3 cellular contexts compared by ENCODE assay signal in the genomic region with DNA sequence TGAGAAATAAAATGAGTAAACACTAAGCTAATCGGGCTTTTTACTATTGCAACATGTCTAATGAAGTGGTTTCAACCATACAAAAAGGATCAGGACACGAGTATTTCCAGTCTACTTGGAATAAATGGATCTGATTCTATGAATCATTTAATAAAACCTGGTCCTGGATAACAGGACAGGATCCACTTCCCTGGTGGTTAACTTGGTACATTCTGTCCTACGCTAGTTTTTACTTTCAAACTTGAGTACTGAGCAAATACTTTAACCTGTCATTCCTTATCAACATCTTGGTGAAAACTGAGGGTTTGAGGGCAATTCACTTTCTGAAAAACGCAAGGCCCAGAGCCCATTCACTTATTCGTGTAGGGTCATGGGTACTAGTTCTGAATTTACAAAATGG.
"Had no signal": no experiment of that assay in that cellular context is flagged by ENCODE, and none has a peak within 500 bp of the region (broad histone marks: within the 10 kb centered on the region; RNA-seq: fewer than 3 reads in every experiment).

No MANE protein-coding gene starts in this region.

- ATAC-seq: GM12878 had no signal

- DNase-seq: GDM1, GF-D8 had no signal

- H3K4me3 ChIP-seq: GM12878 had no signal
